ENCODE assay signal across 1 cellular context in genomic region chr12:4962539-4963486, GRCh38.
TF ChIP-seq lines count a peak whose summit lies in the region.

No MANE protein-coding gene starts in this region.

TF ChIP-seq in HEK293, 187 proteins besides CTCF, POLR2A, EP300 and RAD21 (continued from another document):
- TF ChIP-seq KLF17 (tag by site-specific recombination; IDR thresholded peaks at IDR 0.05): peak; percentile 52; the same call in 1 of the 2 replicates
- peak; percentile 42; the same call in 1 of the 2 replicates for TF ChIP-seq ZBTB17 (tag by site-specific recombination; IDR thresholded peaks at IDR 0.05)
- TF ChIP-seq ZNF223 (tag by site-specific recombination; IDR thresholded peaks at IDR 0.05): no peak
- no peak for TF ChIP-seq ZNF658 (tag by site-specific recombination; IDR thresholded peaks at IDR 0.05)
